Comparison of ENCODE assay signal across 8 cellular contexts in the genomic region with DNA sequence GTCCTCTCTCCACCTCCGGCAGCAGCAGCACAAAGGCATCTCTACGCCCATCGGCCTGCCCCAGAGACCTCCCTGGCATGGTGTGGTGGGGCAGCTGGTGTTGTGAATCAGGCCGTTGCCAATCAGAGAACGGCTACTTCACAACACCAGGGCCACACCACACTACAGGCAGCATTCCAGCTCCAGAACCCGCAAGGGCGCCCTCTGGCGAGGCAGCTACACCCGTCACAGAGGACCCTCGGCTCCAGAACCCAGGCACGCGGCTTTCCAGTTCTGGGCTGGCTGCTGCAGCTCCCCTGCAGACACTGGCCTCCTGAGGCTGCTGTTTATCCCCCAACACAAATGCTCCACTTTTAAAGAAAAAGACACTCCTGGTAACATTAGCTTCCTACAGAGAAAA.
A peak's percentile ranks its signal among the peaks of the same experiment; 100 is the strongest.
DNase-seq lines count a peak whose midpoint lies in the region; ATAC-seq and TF ChIP-seq lines count a peak whose summit lies in the region.

No MANE protein-coding gene starts in this region.

- POLR2A ChIA-PET in BJ (lab: Charles Lee): no interaction called here
- POLR2A ChIA-PET in activated CD4-positive, alpha-beta T cell treated with anti-CD3 and anti-CD28 coated beads, Interleukin-2, amount 10 ng/mL, durations not matched to agents 7 days and 5 days (lab: Charles Lee): no interaction called here

- H3K9me2 ChIP-seq in GM23338 (ENCODE audit: insufficient read depth): peaks cover 11% of the 10 kb centered on the region; the same call in 1 of the 2 replicates

- no peak overlapping the region; the same call in 1 of the 2 replicates for H3K27ac Mint-ChIP-seq in GM23338
- no peak overlapping the region for H3K27ac Mint-ChIP-seq in activated CD4-positive, alpha-beta T cell treated with anti-CD3 and anti-CD28 coated beads, Interleukin-2, amount 10 ng/mL, durations not matched to agents 7 days and 5 days

- H3K9me3 Mint-ChIP-seq in GM23338: no peaks in the 10 kb centered on the region; the same call in 2 of the 3 replicates
- H3K9me3 Mint-ChIP-seq in activated CD4-positive, alpha-beta T cell treated with anti-CD3 and anti-CD28 coated beads, Interleukin-2, amount 10 ng/mL, durations not matched to agents 7 days and 5 days: no peaks in the 10 kb centered on the region

- no peak for DNase-seq in BJ (ENCODE audit: low read depth)
- peak; percentile 83 for DNase-seq in GM23338 (ENCODE audit: low spot score)
- DNase-seq in activated CD4-positive, alpha-beta T cell treated with anti-CD3 and anti-CD28 coated beads, Interleukin-2, amount 10 ng/mL, durations not matched to agents 7 days and 5 days: peak; percentile 17
- DNase-seq in globus pallidus (ENCODE audit: low spot score): peak; percentile 42
- peak; percentile 6 to 24 (median 16) for DNase-seq in stimulated activated CD4-positive, alpha-beta T cell treated with anti-CD3 and anti-CD28 coated beads, Interleukin-1b, Interleukin-23, amount 100 ng/mL, for 24 hours (ENCODE audit: low read depth in 4 of 4, low spot score in 1 of 4)
- no peak for DNase-seq in coronary artery (ENCODE audit: low spot score)
- no peak for DNase-seq in DMS53 treated with DMSO at 0.1 percent for 48 hours (lab: John Stamatoyannopoulos, UW; ENCODE audit: unreplicated experiment)
- DNase-seq in RKO (ENCODE audit: low spot score): no peak

- H3K27me3 ChIP-seq in BJ (ENCODE audit: control insufficient read depth, insufficient read depth, low read length) (no peaks in the 10 kb centered on the region), GM23338 (ENCODE audit: insufficient read depth) (no peaks in the 10 kb centered on the region)

- no peaks in the 10 kb centered on the region for H4K20me1 ChIP-seq in GM23338 (replicated peaks; ENCODE audit: insufficient read depth)

- H3K4me1 Mint-ChIP-seq in GM23338: peaks cover 11% of the 10 kb centered on the region; the same call in 2 of the 3 replicates
- H3K4me1 Mint-ChIP-seq in activated CD4-positive, alpha-beta T cell treated with anti-CD3 and anti-CD28 coated beads, Interleukin-2, amount 10 ng/mL, durations not matched to agents 7 days and 5 days: no peaks in the 10 kb centered on the region

- no peak overlapping the region for H3K4me2 ChIP-seq in GM23338

- H2AFZ ChIP-seq in GM23338: no peak overlapping the region

- H3K4me3 Mint-ChIP-seq in GM23338: no peak overlapping the region
- H3K4me3 Mint-ChIP-seq in activated CD4-positive, alpha-beta T cell treated with anti-CD3 and anti-CD28 coated beads, Interleukin-2, amount 10 ng/mL, durations not matched to agents 7 days and 5 days: no peak overlapping the region

- ATAC-seq in GM23338: peak; percentile 98

- H3K27me3 Mint-ChIP-seq in GM23338 (ENCODE audit: insufficient read depth, low read depth, poor library complexity): peaks cover 3% of the 10 kb centered on the region
- H3K27me3 Mint-ChIP-seq in activated CD4-positive, alpha-beta T cell treated with anti-CD3 and anti-CD28 coated beads, Interleukin-2, amount 10 ng/mL, durations not matched to agents 7 days and 5 days: peaks cover 33% of the 10 kb centered on the region

- H3K27ac ChIP-seq in GM23338 (ENCODE audit: low read depth) (no peak overlapping the region), coronary artery (no peak overlapping the region)

- H3K4me3 ChIP-seq in BJ (ENCODE audit: low read depth, low read length) (no peak overlapping the region), GM23338 (no peak overlapping the region), coronary artery (no peak overlapping the region)

- peaks cover 4% of the 10 kb centered on the region; the same call in 1 of the 2 replicates for H3K4me1 ChIP-seq in GM23338 (ENCODE audit: insufficient read depth)

- H3K36me3 Mint-ChIP-seq in GM23338 (ENCODE audit: low read depth): peaks cover 5% of the 10 kb centered on the region; the same call in 1 of the 3 replicates
- H3K36me3 Mint-ChIP-seq in activated CD4-positive, alpha-beta T cell treated with anti-CD3 and anti-CD28 coated beads, Interleukin-2, amount 10 ng/mL, durations not matched to agents 7 days and 5 days (ENCODE audit: low read depth): no peaks in the 10 kb centered on the region

- H3F3A ChIP-seq in GM23338 (replicated peaks; ENCODE audit: low read depth): no peaks in the 10 kb centered on the region

- H3K36me3 ChIP-seq in BJ (ENCODE audit: control insufficient read depth, insufficient read depth, low read length) (peaks cover 3% of the 10 kb centered on the region), GM23338 (ENCODE audit: insufficient read depth) (no peaks in the 10 kb centered on the region)

- TF ChIP-seq CTCF in BJ (IDR thresholded peaks at IDR 0.05; ENCODE audit: insufficient read depth, low read depth, low read length) (peak; percentile 53), GM23338 (conservative IDR thresholded peaks at IDR 0.05; ENCODE audit: low read depth in 2 of 2) (peak; percentile 65 to 88), coronary artery (IDR thresholded peaks at IDR 0.05) (no peak)

- CTCF ChIA-PET in BJ (lab: Yijun Ruan, JAX): interaction anchor here (0.7 to 2.2 kb wide), 8 partner anchors 14 to 570 kb away, joined by 3 to 9 read pairs (median 4); no protein-coding TSS in a partner anchor
- CTCF ChIA-PET in activated CD4-positive, alpha-beta T cell treated with anti-CD3 and anti-CD28 coated beads, Interleukin-2, amount 10 ng/mL, durations not matched to agents 7 days and 5 days (lab: Charles Lee): interaction anchor here (1.1 to 2.0 kb wide), 4 partner anchors 11 to 138 kb away, joined by 3 to 5 read pairs (median 4); no protein-coding TSS in a partner anchor

- no peaks in the 10 kb centered on the region for H3K79me2 ChIP-seq in GM23338 (replicated peaks; ENCODE audit: insufficient read depth)

TF ChIP-seq in GM23338, 12 proteins besides CTCF, POLR2A, EP300 and RAD21:
- no peak for TF ChIP-seq ZNF114 (CRISPR knock-in tag; IDR thresholded peaks at IDR 0.05)

Comparison
In these comparisons a context has a peak if more than half of its experiments do, and no peak if none do; other contexts are left out.
1. DNase-seq: peak in GM23338 (single experiment), activated CD4-positive, alpha-beta T cell treated with anti-CD3 and anti-CD28 coated beads, Interleukin-2, amount 10 ng/mL, durations not matched to agents 7 days and 5 days (single experiment), globus pallidus (single experiment) and stimulated activated CD4-positive, alpha-beta T cell treated with anti-CD3 and anti-CD28 coated beads, Interleukin-1b, Interleukin-23, amount 100 ng/mL, for 24 hours (4 of 4); none in BJ (single experiment), coronary artery (single experiment), DMS53 treated with DMSO at 0.1 percent for 48 hours (single experiment) and RKO (single experiment).